1 cellular context compared by ENCODE assay signal in the genomic region with DNA sequence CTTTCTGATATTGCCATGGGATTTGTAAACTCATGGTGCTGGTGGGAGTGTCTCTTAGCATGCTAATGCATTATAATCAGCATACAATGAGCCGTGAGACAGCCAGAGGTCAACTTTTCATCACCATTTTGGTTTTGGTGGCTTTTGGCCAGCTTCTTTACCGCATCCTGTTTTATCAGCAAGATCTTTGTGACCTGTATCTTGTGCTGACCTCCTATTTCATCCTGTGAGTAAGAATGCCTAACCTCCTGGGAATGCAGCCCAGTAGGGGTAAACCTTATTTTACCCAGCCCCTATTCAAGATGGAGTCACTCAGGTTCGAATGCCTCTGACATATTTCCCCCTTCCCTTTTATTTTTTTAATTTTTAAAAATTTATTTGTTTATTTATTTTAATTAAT.
TF ChIP-seq lines count a peak whose summit lies in the region.

No MANE protein-coding gene starts in this region.

TF ChIP-seq in IMR-90, 13 proteins besides CTCF, POLR2A, EP300 and RAD21 (continued from another document):
- TF ChIP-seq, protein P1, sequence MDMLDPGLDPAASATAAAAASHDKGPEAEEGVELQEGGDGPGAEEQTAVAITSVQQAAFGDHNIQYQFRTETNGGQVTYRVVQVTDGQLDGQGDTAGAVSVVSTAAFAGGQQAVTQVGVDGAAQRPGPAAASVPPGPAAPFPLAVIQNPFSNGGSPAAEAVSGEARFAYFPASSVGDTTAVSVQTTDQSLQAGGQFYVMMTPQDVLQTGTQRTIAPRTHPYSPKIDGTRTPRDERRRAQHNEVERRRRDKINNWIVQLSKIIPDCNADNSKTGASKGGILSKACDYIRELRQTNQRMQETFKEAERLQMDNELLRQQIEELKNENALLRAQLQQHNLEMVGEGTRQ (IDR thresholded peaks at IDR 0.05; ENCODE audit: low read depth, low read length) = no peak
- TF ChIP-seq RCOR1 (IDR thresholded peaks at IDR 0.05; ENCODE audit: insufficient replicate concordance, low read length) (no peak), MAZ (IDR thresholded peaks at IDR 0.05; ENCODE audit: borderline replicate concordance, low read depth, low read length) (no peak)
